ENCODE assay signal across 8 cellular contexts in the genomic region with DNA sequence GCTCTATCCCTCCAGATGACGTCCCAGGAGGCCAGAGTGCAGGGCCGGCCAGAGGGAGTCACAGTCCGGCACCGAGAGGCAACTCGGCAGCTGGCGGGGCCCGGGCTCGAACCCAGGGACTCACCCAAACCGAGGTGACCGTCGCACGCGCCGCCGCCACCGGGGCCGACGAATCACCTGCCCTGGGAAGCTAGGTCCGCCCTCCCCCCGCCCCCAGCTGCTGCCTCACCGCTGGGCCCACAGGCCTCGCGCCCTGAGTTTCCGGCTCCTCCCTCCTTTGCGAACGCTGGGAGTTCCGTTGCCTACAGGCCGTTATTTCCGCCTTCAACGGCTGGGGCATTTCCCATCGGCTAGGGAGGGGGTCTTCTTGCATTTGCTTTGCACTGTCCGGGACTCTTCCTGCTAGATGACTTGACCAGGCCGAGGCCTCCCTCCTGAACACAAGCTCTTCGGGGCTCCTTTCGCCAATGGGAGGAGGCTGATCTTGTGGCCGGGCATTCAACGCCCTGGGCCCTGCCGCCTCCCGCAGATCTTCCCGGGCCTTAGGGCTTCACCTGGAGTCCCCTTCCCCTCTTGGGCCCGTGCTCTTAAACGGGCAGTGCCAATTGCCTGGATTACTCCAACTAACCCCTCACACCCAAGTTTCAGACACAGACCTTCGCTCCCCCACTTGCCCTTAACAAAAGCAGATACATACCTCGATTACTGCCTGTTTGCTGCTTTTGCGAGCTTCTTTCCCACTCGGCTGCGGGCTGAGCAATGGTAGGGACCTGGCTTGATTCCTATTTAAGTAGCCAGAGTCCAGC. TPM values are rescaled to one million over a fixed set of nuclear protein-coding genes. Genes with fewer than 3 reads are reported as not detected.
A peak's percentile ranks its signal among the peaks of the same experiment; 100 is the strongest.
DNase-seq lines count a peak whose midpoint lies in the region; ATAC-seq and TF ChIP-seq lines count a peak whose summit lies in the region.

A gene (minus strand): TSS at position 184 of the 806 bp plus-strand sequence. CDS start 4,674 bp downstream, outside the sequence.

- H3K27me3 ChIP-seq in GM06990 (replicated peaks; ENCODE audit: control insufficient read depth, insufficient read depth, low read length) (no peaks in the 10 kb centered on the region), ovary (no peaks in the 10 kb centered on the region), thymus (ENCODE audit: control insufficient read depth, insufficient read depth) (no peaks in the 10 kb centered on the region)

- peak; percentile 42 for TF ChIP-seq POLR2A in ovary (IDR thresholded peaks at IDR 0.05)

- H3K9me3 ChIP-seq in ovary, result no peaks in the 10 kb centered on the region
- H3K9me3 ChIP-seq in thymus (ENCODE audit: control insufficient read depth), result no peaks in the 10 kb centered on the region

- H3K4me1 Mint-ChIP-seq in activated naive CD8-positive, alpha-beta T cell treated with anti-CD3 and anti-CD28 coated beads, Interleukin-2, amount 10 ng/mL, durations not matched to agents 7 days and 5 days, result peaks cover 27% of the 10 kb centered on the region

- H3K27ac Mint-ChIP-seq in activated naive CD8-positive, alpha-beta T cell treated with anti-CD3 and anti-CD28 coated beads, Interleukin-2, amount 10 ng/mL, durations not matched to agents 7 days and 5 days, result peak within 1 kb of the TSS; percentile 92

- H3K36me3 ChIP-seq in GM06990 (ENCODE audit: control insufficient read depth, insufficient read depth, low read length) (peaks cover under 1% of the 10 kb centered on the region; the same call in 1 of the 2 replicates), ovary (no peaks in the 10 kb centered on the region), thymus (ENCODE audit: control insufficient read depth, insufficient read depth) (no peaks in the 10 kb centered on the region)

- peaks cover 7% of the 10 kb centered on the region for H3K4me1 ChIP-seq in ovary (ENCODE audit: insufficient read depth)
- peaks cover 7% of the 10 kb centered on the region for H3K4me1 ChIP-seq in thymus (ENCODE audit: control insufficient read depth, insufficient read depth, low read length)

- POLR2A ChIA-PET in activated naive CD8-positive, alpha-beta T cell treated with anti-CD3 and anti-CD28 coated beads, Interleukin-2, amount 10 ng/mL, durations not matched to agents 7 days and 5 days (lab: Charles Lee), result interaction anchor here (0.6 to 6.3 kb wide), 17 partner anchors 9 to 1373 kb away, joined by 3 to 90 read pairs (median 7); a partner anchor contains a TSS

- DNase-seq in GM06990 (ENCODE audit: extremely low read depth, insufficient read length) (peak; percentile 95), NCI-H1105 (lab: John Stamatoyannopoulos, UW) (peak; percentile 87), SW 1271 (lab: John Stamatoyannopoulos, UW) (peak; percentile 95), head of caudate nucleus (peak; percentile 86 to 98 (median 93)), ovary (peak; percentile 92 to 95 (median 93))
- peak; percentile 91 for DNase-seq in activated naive CD8-positive, alpha-beta T cell treated with anti-CD3 and anti-CD28 coated beads, Interleukin-2, amount 10 ng/mL, durations not matched to agents 7 days and 5 days

- WGBS in ovary, 3 donors, result 1% methylated on average over 31 to 47 of the region's 47 CpGs
- WGBS in thymus, result 2% methylated on average over 47 of the region's 47 CpGs

- H3K27ac ChIP-seq in ovary (peak within 1 kb of the TSS; percentile 75 to 94), thymus (ENCODE audit: low read depth) (peak within 1 kb of the TSS; percentile 98)

- TF ChIP-seq EP300 in ovary (IDR thresholded peaks at IDR 0.05), result peak; percentile 20

- H3K9me3 Mint-ChIP-seq in activated naive CD8-positive, alpha-beta T cell treated with anti-CD3 and anti-CD28 coated beads, Interleukin-2, amount 10 ng/mL, durations not matched to agents 7 days and 5 days, result no peaks in the 10 kb centered on the region

- H3K4me3 Mint-ChIP-seq in activated naive CD8-positive, alpha-beta T cell treated with anti-CD3 and anti-CD28 coated beads, Interleukin-2, amount 10 ng/mL, durations not matched to agents 7 days and 5 days, result peak within 1 kb of the TSS; percentile 88

- no peaks in the 10 kb centered on the region for H3K27me3 Mint-ChIP-seq in activated naive CD8-positive, alpha-beta T cell treated with anti-CD3 and anti-CD28 coated beads, Interleukin-2, amount 10 ng/mL, durations not matched to agents 7 days and 5 days

- peak within 1 kb of the TSS; percentile 98 for H3K4me3 ChIP-seq in GM06990 (replicated peaks; ENCODE audit: low read depth, low read length)
- peak within 1 kb of the TSS; percentile 88 for H3K4me3 ChIP-seq in ovary
- H3K4me3 ChIP-seq in thymus (ENCODE audit: low read length), result peak within 1 kb of the TSS; percentile 98

- TF ChIP-seq CTCF in GM06990 (IDR thresholded peaks at IDR 0.05; ENCODE audit: insufficient read depth, low read length, poor library complexity, severe bottlenecking) (no peak), ovary (IDR thresholded peaks at IDR 0.05) (no peak)

- peaks cover 10% of the 10 kb centered on the region for H3K36me3 Mint-ChIP-seq in activated naive CD8-positive, alpha-beta T cell treated with anti-CD3 and anti-CD28 coated beads, Interleukin-2, amount 10 ng/mL, durations not matched to agents 7 days and 5 days

- peak; percentile 63 for ATAC-seq in HG02588 (IDR thresholded peaks at IDR 0.05; ENCODE audit: unreplicated experiment)
- peak; percentile 83 for ATAC-seq in activated naive CD8-positive, alpha-beta T cell treated with anti-CD3 and anti-CD28 coated beads, Interleukin-2, amount 10 ng/mL, durations not matched to agents 7 days and 5 days (ENCODE audit: low read depth)

- intact Hi-C loops in head of caudate nucleus (cut with DNase I) (no loop called here), ovary (cut with DNase I) (loop anchor here in 1 of 4 donors (5.0 to 10.0 kb wide), 2 partner anchors 173 to 261 kb away; a partner anchor contains a TSS)

RNA-seq across cellular contexts. Expression of the gene that starts here (rescaled TPM):
- total RNA-seq in activated naive CD8-positive, alpha-beta T cell treated with anti-CD3 and anti-CD28 coated beads, Interleukin-2, amount 10 ng/mL, durations not matched to agents 7 days and 5 days, result 10 to 100 TPM; 27.1 to 30.4 TPM
- total RNA-seq in ovary, result 10 to 100 TPM; 20.4 to 34.5 (median 27.5) TPM
- polyA plus RNA-seq in ovary (10 to 100 TPM; 29.2 to 35.3 TPM), thymus (22.2 TPM)

Comparison
In these comparisons a context has a peak if more than half of its experiments do, and no peak if none do; other contexts are left out.
1. Peak in every context shown above with its lines: DNase-seq, ATAC-seq, H3K4me3 ChIP-seq and H3K27ac ChIP-seq.